In genomic region chr18:76429262-76430126, GRCh38 we compare ENCODE assay signal across 18 cellular contexts.
A peak's percentile ranks its signal among the peaks of the same experiment; 100 is the strongest.
DNase-seq lines count a peak whose midpoint lies in the region; ATAC-seq, FAIRE-seq and TF ChIP-seq lines count a peak whose summit lies in the region.
"Had no signal": no experiment of that assay in that cellular context is flagged by ENCODE, and none has a peak within 500 bp of the region (broad histone marks: within the 10 kb centered on the region; RNA-seq: fewer than 3 reads in every experiment).

No MANE protein-coding gene starts in this region.

- WGBS in body of pancreas, 2 donors, result 78 to 88% methylated on average over 14 of the region's 14 CpGs

- intact Hi-C loops in body of pancreas (cut with DNase I) (no loop called here), left lung (cut with DNase I) (no loop called here)

- peaks cover 45% of the 10 kb centered on the region for H3K4me1 ChIP-seq in Karpas-422 (ENCODE audit: low read length)
- peaks cover 7% of the 10 kb centered on the region for H3K4me1 ChIP-seq in body of pancreas
- H3K4me1 ChIP-seq in left lung, result peaks cover 3 to 36% of the 10 kb centered on the region in 2 donors
- peaks cover 30% of the 10 kb centered on the region for H3K4me1 ChIP-seq in skeletal muscle satellite cell (ENCODE audit: control insufficient read depth, insufficient read depth, low read length)

- H3K27ac Mint-ChIP-seq in stimulated activated memory B cell treated with anti-CD40 and anti-IgM and Interleukin-4, amounts not matched to agents 10 μg/mL and 1 μg/mL and 100 μg/mL, for 72 hours, result no peak overlapping the region
- H3K27ac Mint-ChIP-seq: B cell, IgD-negative memory B cell, memory B cell had no signal

- TF ChIP-seq CTCF in body of pancreas (IDR thresholded peaks at IDR 0.05) (no peak), left lung (IDR thresholded peaks at IDR 0.05) (no peak)

- DNase-seq in Karpas-422 (no peak), body of pancreas (peak in 1 of 4 donors; percentile 27), left lung (peak in 1 of 2 donors; percentile 46), KG1 (lab: John Stamatoyannopoulos, UW) (no peak), urothelium cell line (ENCODE audit: low spot score) (no peak)
- DNase-seq: activated CD4-positive, CD25-positive, alpha-beta regulatory T cell; activated gamma-delta T cell treated with Interleukin-2 at 50 U/mL for 16 hours; NCI-H1048; NCI-H2171; T-helper 2 cell had no signal

- H4K20me1 ChIP-seq in Karpas-422 (ENCODE audit: insufficient read depth, low read depth, low read length), result peaks cover 88% of the 10 kb centered on the region

- no peak overlapping the region for H3K4me3 ChIP-seq in Karpas-422 (ENCODE audit: low read length)
- no peak overlapping the region for H3K4me3 ChIP-seq in body of pancreas
- H3K4me3 ChIP-seq in left lung, result no peak overlapping the region
- H3K4me3 ChIP-seq in skeletal muscle satellite cell (ENCODE audit: low read length), result no peak overlapping the region
- H3K4me3 ChIP-seq: skin epidermis had no signal

- no peak for FAIRE-seq in urothelium cell line (lab: Jason Lieb, UNC)

- H3K36me3 Mint-ChIP-seq in stimulated activated memory B cell treated with anti-CD40 and anti-IgM and Interleukin-4, amounts not matched to agents 10 μg/mL and 1 μg/mL and 100 μg/mL, for 72 hours, result peaks cover 20% of the 10 kb centered on the region
- H3K36me3 Mint-ChIP-seq: IgD-negative memory B cell had no signal

- no peaks in the 10 kb centered on the region for H3K9me3 Mint-ChIP-seq in stimulated activated memory B cell treated with anti-CD40 and anti-IgM and Interleukin-4, amounts not matched to agents 10 μg/mL and 1 μg/mL and 100 μg/mL, for 72 hours
- H3K9me3 Mint-ChIP-seq: IgD-negative memory B cell, memory B cell had no signal

- H3K9me3 ChIP-seq in Karpas-422 (ENCODE audit: low read length), result no peaks in the 10 kb centered on the region
- no peaks in the 10 kb centered on the region for H3K9me3 ChIP-seq in body of pancreas
- H3K9me3 ChIP-seq in left lung, result no peaks in the 10 kb centered on the region
- no peaks in the 10 kb centered on the region for H3K9me3 ChIP-seq in skeletal muscle satellite cell (replicated peaks; ENCODE audit: low read length)

- H3K27me3 Mint-ChIP-seq in stimulated activated memory B cell treated with anti-CD40 and anti-IgM and Interleukin-4, amounts not matched to agents 10 μg/mL and 1 μg/mL and 100 μg/mL, for 72 hours, result no peaks in the 10 kb centered on the region
- H3K27me3 Mint-ChIP-seq: B cell, brain, IgD-negative memory B cell, memory B cell had no signal

- H3K4me3 Mint-ChIP-seq in stimulated activated memory B cell treated with anti-CD40 and anti-IgM and Interleukin-4, amounts not matched to agents 10 μg/mL and 1 μg/mL and 100 μg/mL, for 72 hours, result no peak overlapping the region
- H3K4me3 Mint-ChIP-seq: B cell, IgD-negative memory B cell, memory B cell had no signal

- peak; percentile 45 for ATAC-seq in body of pancreas
- ATAC-seq in left lung, result peak; percentile 66
- no peak for ATAC-seq in stimulated activated memory B cell treated with anti-CD40 and anti-IgM and Interleukin-4, amounts not matched to agents 10 μg/mL and 1 μg/mL and 100 μg/mL, for 72 hours
- no peak for ATAC-seq in GM18909 (IDR thresholded peaks at IDR 0.05; ENCODE audit: poor library complexity, unreplicated experiment)

- no peaks in the 10 kb centered on the region for H3K9me2 ChIP-seq in Karpas-422 (replicated peaks; ENCODE audit: insufficient read depth, low read length)

- TF ChIP-seq POLR2A in body of pancreas (IDR thresholded peaks at IDR 0.05), result no peak

- no peak overlapping the region for H3K9ac ChIP-seq in Karpas-422 (ENCODE audit: low read length)
- H3K9ac ChIP-seq in skeletal muscle satellite cell (ENCODE audit: low read depth, low read length), result peak overlapping the region; percentile 20

- H3K79me2 ChIP-seq in Karpas-422 (ENCODE audit: low read length), result peaks cover 100% of the 10 kb centered on the region

- no peak overlapping the region for H2AFZ ChIP-seq in Karpas-422 (ENCODE audit: low read length)

- H3K4me1 Mint-ChIP-seq in stimulated activated memory B cell treated with anti-CD40 and anti-IgM and Interleukin-4, amounts not matched to agents 10 μg/mL and 1 μg/mL and 100 μg/mL, for 72 hours, result peaks cover 7% of the 10 kb centered on the region
- H3K4me1 Mint-ChIP-seq: IgD-negative memory B cell had no signal

- no peaks in the 10 kb centered on the region for H3K27me3 ChIP-seq in Karpas-422 (ENCODE audit: low read length)
- H3K27me3 ChIP-seq in body of pancreas, result no peaks in the 10 kb centered on the region
- H3K27me3 ChIP-seq in left lung, result no peaks in the 10 kb centered on the region
- no peaks in the 10 kb centered on the region for H3K27me3 ChIP-seq in skeletal muscle satellite cell (ENCODE audit: control insufficient read depth, insufficient read depth, low read length)

- H3K4me2 ChIP-seq in Karpas-422 (ENCODE audit: low read depth, low read length, poor library complexity, severe bottlenecking), result no peak overlapping the region
- no peak overlapping the region for H3K4me2 ChIP-seq in skeletal muscle satellite cell (ENCODE audit: low read length)

- peak overlapping the region; percentile 56; the same call in 1 of the 2 replicates for H3K27ac ChIP-seq in Karpas-422 (ENCODE audit: low read length)
- no peak overlapping the region for H3K27ac ChIP-seq in body of pancreas
- peak overlapping the region in 1 of 2 donors; percentile 41 for H3K27ac ChIP-seq in left lung
- H3K27ac ChIP-seq: skin epidermis had no signal

- peaks cover 25% of the 10 kb centered on the region for H3K36me3 ChIP-seq in Karpas-422 (ENCODE audit: insufficient read depth, low read length)
- no peaks in the 10 kb centered on the region for H3K36me3 ChIP-seq in body of pancreas (replicated peaks in 1 of 2; ENCODE audit: insufficient read depth in 1 of 2, low read depth in 2 of 2)
- peaks cover 0 to 18% of the 10 kb centered on the region in 2 donors for H3K36me3 ChIP-seq in left lung
- no peaks in the 10 kb centered on the region for H3K36me3 ChIP-seq in skeletal muscle satellite cell (ENCODE audit: insufficient read depth, low read length)

Comparison
In these comparisons a context has a peak if more than half of its experiments do, and no peak if none do; other contexts are left out.
1. ATAC-seq: peak in body of pancreas (single experiment) and left lung (single experiment); none in stimulated activated memory B cell treated with anti-CD40 and anti-IgM and Interleukin-4, amounts not matched to agents 10 μg/mL and 1 μg/mL and 100 μg/mL, for 72 hours (single experiment) and GM18909 (single experiment).